22 cellular contexts compared by ENCODE assay signal in genomic region chr1:214895226-214895625, GRCh38.
"Had no signal": no experiment of that assay in that cellular context is flagged by ENCODE, and none has a peak within 500 bp of the region (broad histone marks: within the 10 kb centered on the region; RNA-seq: fewer than 3 reads in every experiment).

No MANE protein-coding gene starts in this region.

- H2AFZ ChIP-seq: parathyroid adenoma had no signal

- H3K9me3 ChIP-seq: breast epithelium, gastrocnemius medialis, neutrophil, testis had no signal

- H3K4me1 ChIP-seq: breast epithelium, gastrocnemius medialis, heart left ventricle, parathyroid adenoma, spleen, testis had no signal

- ATAC-seq: activated CD8-positive, alpha-beta T cell treated with anti-CD3 and anti-CD28 coated beads for 36 hours; activated T-helper 17 cell treated with anti-CD3 and anti-CD28 coated beads, Interleukin-2, amount 50 U/mL, for 72 hours; gastrocnemius medialis; heart left ventricle; naive thymus-derived CD8-positive, alpha-beta T cell; stimulated activated memory B cell treated with anti-CD40 and anti-IgM and Interleukin-4, amounts not matched to agents 10 μg/mL and 1 μg/mL and 100 μg/mL, for 72 hours had no signal

- H3K4me3 Mint-ChIP-seq: activated CD4-positive, alpha-beta T cell treated with anti-CD3 and anti-CD28 coated beads, Interleukin-2, amount 10 ng/mL, durations not matched to agents 24 days and 14 days; activated CD8-positive, alpha-beta T cell treated with anti-CD3 and anti-CD28 coated beads for 36 hours; activated naive CD8-positive, alpha-beta T cell treated with anti-CD3 and anti-CD28 coated beads, Interleukin-2, amount 10 ng/mL, durations not matched to agents 7 days and 5 days; activated T-helper 17 cell treated with anti-CD3 and anti-CD28 coated beads, Interleukin-2, amount 50 U/mL, for 72 hours; naive thymus-derived CD8-positive, alpha-beta T cell; stimulated activated memory B cell treated with anti-CD40 and anti-IgM and Interleukin-4, amounts not matched to agents 10 μg/mL and 1 μg/mL and 100 μg/mL, for 72 hours; T-helper 2 cell treated with Interferon-gamma antibody and Interleukin-4, amounts not matched to agents 5 μg/mL and 100 μg/mL, for 36 hours; type B pancreatic cell had no signal

- H3K4me3 ChIP-seq: breast epithelium, coronary artery, gastrocnemius medialis, heart left ventricle, spleen, testis had no signal

- DNase-seq: activated CD4-positive, alpha-beta T cell treated with anti-CD3 and anti-CD28 coated beads, Interleukin-2, amount 10 ng/mL, durations not matched to agents 24 days and 14 days; activated CD4-positive, CD25-positive, alpha-beta regulatory T cell; activated CD8-positive, alpha-beta T cell treated with anti-CD3 and anti-CD28 coated beads for 36 hours; activated naive CD4-positive, alpha-beta T cell treated with Interleukin-2 at 50 U/mL for 16 hours; activated naive CD8-positive, alpha-beta T cell treated with anti-CD3 and anti-CD28 coated beads, Interleukin-2, amount 10 ng/mL, durations not matched to agents 7 days and 5 days; activated T-cell treated with anti-CD3 and anti-CD28 coated beads, Interleukin-2, amount 50 U/mL, for 1 hour; gastrocnemius medialis; heart left ventricle; kidney glomerular epithelial cell; mesenchymal stem cell; naive thymus-derived CD8-positive, alpha-beta T cell; spleen; stimulated activated CD4-positive, alpha-beta T cell treated with anti-CD3 and anti-CD28 coated beads, Interleukin-4, amount 100 ng/mL, for 4 hours; testis had no signal

- H3K36me3 Mint-ChIP-seq: activated naive CD8-positive, alpha-beta T cell treated with anti-CD3 and anti-CD28 coated beads, Interleukin-2, amount 10 ng/mL, durations not matched to agents 7 days and 5 days; naive thymus-derived CD8-positive, alpha-beta T cell; stimulated activated memory B cell treated with anti-CD40 and anti-IgM and Interleukin-4, amounts not matched to agents 10 μg/mL and 1 μg/mL and 100 μg/mL, for 72 hours; type B pancreatic cell had no signal

- H3K27me3 ChIP-seq: breast epithelium, gastrocnemius medialis, heart left ventricle, neutrophil, spleen, testis had no signal

- H3K9ac ChIP-seq: parathyroid adenoma had no signal

- H3K79me2 ChIP-seq: parathyroid adenoma had no signal

- H3K27me3 Mint-ChIP-seq: activated CD4-positive, alpha-beta T cell treated with anti-CD3 and anti-CD28 coated beads, Interleukin-2, amount 10 ng/mL, durations not matched to agents 24 days and 14 days; activated naive CD8-positive, alpha-beta T cell treated with anti-CD3 and anti-CD28 coated beads, Interleukin-2, amount 10 ng/mL, durations not matched to agents 7 days and 5 days; activated T-helper 17 cell treated with anti-CD3 and anti-CD28 coated beads, Interleukin-2, amount 50 U/mL, for 72 hours; stimulated activated memory B cell treated with anti-CD40 and anti-IgM and Interleukin-4, amounts not matched to agents 10 μg/mL and 1 μg/mL and 100 μg/mL, for 72 hours; type B pancreatic cell had no signal

- H3K36me3 ChIP-seq: breast epithelium, gastrocnemius medialis, heart left ventricle, neutrophil, spleen had no signal

- H3K27ac ChIP-seq: breast epithelium, coronary artery, gastrocnemius medialis, heart left ventricle, neutrophil, parathyroid adenoma, spleen, testis had no signal

- H3K9me3 Mint-ChIP-seq: activated CD4-positive, alpha-beta T cell treated with anti-CD3 and anti-CD28 coated beads, Interleukin-2, amount 10 ng/mL, durations not matched to agents 24 days and 14 days; activated CD8-positive, alpha-beta T cell treated with anti-CD3 and anti-CD28 coated beads for 36 hours; T-helper 2 cell treated with Interferon-gamma antibody and Interleukin-4, amounts not matched to agents 5 μg/mL and 100 μg/mL, for 36 hours; type B pancreatic cell had no signal

- H3K27ac Mint-ChIP-seq: activated CD4-positive, alpha-beta T cell treated with anti-CD3 and anti-CD28 coated beads, Interleukin-2, amount 10 ng/mL, durations not matched to agents 24 days and 14 days; activated CD8-positive, alpha-beta T cell treated with anti-CD3 and anti-CD28 coated beads for 36 hours; activated naive CD8-positive, alpha-beta T cell treated with anti-CD3 and anti-CD28 coated beads, Interleukin-2, amount 10 ng/mL, durations not matched to agents 7 days and 5 days; activated T-helper 17 cell treated with anti-CD3 and anti-CD28 coated beads, Interleukin-2, amount 50 U/mL, for 72 hours; naive thymus-derived CD8-positive, alpha-beta T cell; stimulated activated memory B cell treated with anti-CD40 and anti-IgM and Interleukin-4, amounts not matched to agents 10 μg/mL and 1 μg/mL and 100 μg/mL, for 72 hours; T-helper 2 cell treated with Interferon-gamma antibody and Interleukin-4, amounts not matched to agents 5 μg/mL and 100 μg/mL, for 36 hours; type B pancreatic cell had no signal

- H3K4me1 Mint-ChIP-seq: activated CD4-positive, alpha-beta T cell treated with anti-CD3 and anti-CD28 coated beads, Interleukin-2, amount 10 ng/mL, durations not matched to agents 24 days and 14 days; activated naive CD8-positive, alpha-beta T cell treated with anti-CD3 and anti-CD28 coated beads, Interleukin-2, amount 10 ng/mL, durations not matched to agents 7 days and 5 days; activated T-helper 17 cell treated with anti-CD3 and anti-CD28 coated beads, Interleukin-2, amount 50 U/mL, for 72 hours; naive thymus-derived CD8-positive, alpha-beta T cell; stimulated activated memory B cell treated with anti-CD40 and anti-IgM and Interleukin-4, amounts not matched to agents 10 μg/mL and 1 μg/mL and 100 μg/mL, for 72 hours had no signal
